In the genomic region with DNA sequence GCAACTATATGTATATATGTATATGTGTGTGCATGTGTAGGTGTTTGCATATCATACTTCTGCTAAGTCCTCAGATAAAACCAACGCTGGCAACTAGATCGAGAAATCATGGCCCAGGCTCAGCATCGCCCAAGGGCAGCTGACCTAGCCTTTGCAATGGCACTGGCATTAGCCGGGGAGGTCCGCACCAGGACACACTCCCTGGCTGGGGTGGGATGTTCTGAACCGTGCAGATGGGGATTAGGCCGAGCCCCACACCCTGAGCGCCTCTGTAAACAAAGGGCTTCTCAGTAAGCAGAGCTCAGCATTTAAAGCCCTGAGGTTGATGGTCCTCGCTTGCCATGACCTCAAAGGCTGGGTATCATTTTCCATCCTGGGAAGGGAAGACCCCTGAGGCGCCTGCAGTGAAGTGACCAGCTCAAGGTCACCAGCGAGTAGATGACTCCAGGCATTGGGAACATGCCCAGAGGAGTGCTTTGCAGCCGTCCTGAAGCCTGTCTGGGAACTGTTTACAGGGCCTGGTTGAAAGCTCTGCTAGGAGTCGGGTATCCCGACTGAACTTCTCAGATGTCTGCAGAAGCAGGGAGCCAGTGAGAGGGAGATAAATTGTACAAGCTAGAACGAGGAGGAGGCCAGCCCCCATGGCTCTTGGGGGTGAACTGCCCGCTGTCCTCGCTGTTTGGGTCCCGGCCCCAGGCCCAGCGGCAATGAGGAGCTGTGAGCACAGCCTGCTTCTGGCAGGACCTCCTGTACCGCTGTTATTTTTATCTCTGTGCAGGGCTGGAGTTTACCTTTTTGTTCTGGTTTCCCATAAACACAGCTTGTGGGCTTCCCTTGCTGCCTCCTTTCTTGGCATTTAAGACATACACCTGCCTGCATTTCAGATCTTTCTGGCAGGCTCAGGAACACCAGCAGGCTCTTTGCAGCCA, we compare ENCODE assay signal across 16 cellular contexts. TPM values are rescaled to one million over a fixed set of nuclear protein-coding genes. Genes with fewer than 3 reads are reported as not detected.
A peak's percentile ranks its signal among the peaks of the same experiment; 100 is the strongest.
DNase-seq lines count a peak whose midpoint lies in the region; TF ChIP-seq lines count a peak whose summit lies in the region.
"Had no signal": no experiment of that assay in that cellular context is flagged by ENCODE, and none has a peak within 500 bp of the region (broad histone marks: within the 10 kb centered on the region; RNA-seq: fewer than 3 reads in every experiment).

No MANE protein-coding gene starts in this region.

- peaks cover 30% of the 10 kb centered on the region for H3K27me3 Mint-ChIP-seq in nephron (ENCODE audit: low read depth)

- peak; percentile 61 for DNase-seq in NCI-H82 treated with DMSO at 0.1 percent for 48 hours (lab: John Stamatoyannopoulos, UW; ENCODE audit: unreplicated experiment)
- no peak for DNase-seq in esophagus squamous epithelium (lab: John Stamatoyannopoulos, UW)
- peak; percentile 18 for DNase-seq in transverse colon
- no peak for DNase-seq in Ammon's horn (ENCODE audit: low spot score)
- DNase-seq in stimulated activated CD4-positive, alpha-beta T cell treated with anti-CD3 and anti-CD28 coated beads, Interleukin-4, amount 100 ng/mL, for 24 hours, result no peak
- no peak for DNase-seq in stimulated activated CD8-positive, alpha-beta memory T cell treated with anti-CD3 and anti-CD28 coated beads, Interleukin-4, amount 100 ng/mL, for 48 hours
- DNase-seq: activated CD4-positive, alpha-beta T cell treated with anti-CD3 and anti-CD28 coated beads, Interleukin-2, amount 10 ng/mL, durations not matched to agents 24 days and 14 days; activated naive CD4-positive, alpha-beta T cell; BE2C; natural killer cell; Peyer's patch; retina had no signal

- TF ChIP-seq EP300 in transverse colon (IDR thresholded peaks at IDR 0.05; ENCODE audit: low read depth), result peak; percentile 23

- no peak overlapping the region for H3K4me3 ChIP-seq in esophagus squamous epithelium
- H3K4me3 ChIP-seq in transverse colon, result no peak overlapping the region
- H3K4me3 ChIP-seq: K562, Peyer's patch had no signal

- peaks cover 0 to 32% (median 0%) of the 10 kb centered on the region in 4 donors for H3K27me3 ChIP-seq in esophagus squamous epithelium
- no peaks in the 10 kb centered on the region for H3K27me3 ChIP-seq in transverse colon
- H3K27me3 ChIP-seq: BE2C, Peyer's patch had no signal

- peak overlapping the region in 3 of 4 donors; percentile 68 to 83 (median 81) for H3K27ac ChIP-seq in esophagus squamous epithelium
- peak overlapping the region; percentile 53 to 78 (median 67) for H3K27ac ChIP-seq in transverse colon
- H3K27ac ChIP-seq: HL-60 had no signal

- TF ChIP-seq CTCF in esophagus squamous epithelium (IDR thresholded peaks at IDR 0.05) (no peak), nephron (IDR thresholded peaks at IDR 0.05; ENCODE audit: unreplicated experiment in 3 of 3) (no peak), transverse colon (IDR thresholded peaks at IDR 0.05) (no peak)

- intact Hi-C loops in esophagus squamous epithelium (cut with DNase I), result no loop called here
- intact Hi-C loops in transverse colon (cut with DNase I; ENCODE audit: low total_unique reads), result no loop called here

- H3K27ac Mint-ChIP-seq in nephron, result peak overlapping the region in 2 of 3 experiments; percentile 15 to 44
- H3K27ac Mint-ChIP-seq: activated CD4-positive, alpha-beta T cell treated with anti-CD3 and anti-CD28 coated beads, Interleukin-2, amount 10 ng/mL, durations not matched to agents 24 days and 14 days; memory B cell; natural killer cell had no signal

- H3K36me3 Mint-ChIP-seq in nephron (ENCODE audit: low read depth), result no peaks in the 10 kb centered on the region
- H3K36me3 Mint-ChIP-seq: memory B cell, natural killer cell had no signal

- no peaks in the 10 kb centered on the region for H3K9me3 Mint-ChIP-seq in nephron
- H3K9me3 Mint-ChIP-seq: activated CD4-positive, alpha-beta T cell treated with anti-CD3 and anti-CD28 coated beads, Interleukin-2, amount 10 ng/mL, durations not matched to agents 24 days and 14 days; memory B cell; natural killer cell had no signal

- H3K4me3 Mint-ChIP-seq in nephron, result no peak overlapping the region
- H3K4me3 Mint-ChIP-seq: activated CD4-positive, alpha-beta T cell treated with anti-CD3 and anti-CD28 coated beads, Interleukin-2, amount 10 ng/mL, durations not matched to agents 24 days and 14 days; memory B cell; natural killer cell had no signal

- TF ChIP-seq POLR2A in esophagus squamous epithelium (IDR thresholded peaks at IDR 0.05) (no peak), transverse colon (IDR thresholded peaks at IDR 0.05) (no peak)

- WGBS in esophagus squamous epithelium, 2 donors, result 73 to 89% methylated on average over 9 to 11 of the region's 20 CpGs
- 73 to 80% methylated on average over 1 to 19 of the region's 20 CpGs for WGBS in transverse colon (ENCODE audit: low coverage in 1 of 2), 2 donors

- peaks cover 23% of the 10 kb centered on the region for H3K4me1 Mint-ChIP-seq in nephron
- H3K4me1 Mint-ChIP-seq: memory B cell, natural killer cell had no signal

- in situ Hi-C loops in transverse colon (cut with MboI; ENCODE audit: low pct_ligation_motif_present in 1 of 4, low pct_unique_long_range_greater_than_20kb in 1 of 4, low sequenced_read_pairs in 3 of 4), result loop anchor here in 1 of 4 donors (25.0 kb wide), 1 partner anchor 289 kb away; no protein-coding TSS in a partner anchor

- H3K36me3 ChIP-seq in esophagus squamous epithelium (no peaks in the 10 kb centered on the region), transverse colon (no peaks in the 10 kb centered on the region)
- H3K36me3 ChIP-seq: BE2C, Peyer's patch had no signal

- H3K9me3 ChIP-seq in esophagus squamous epithelium (no peaks in the 10 kb centered on the region), transverse colon (no peaks in the 10 kb centered on the region)
- H3K9me3 ChIP-seq: BE2C, Peyer's patch had no signal

- peaks cover 0 to 47% (median 12%) of the 10 kb centered on the region in 3 donors for H3K4me1 ChIP-seq in esophagus squamous epithelium
- H3K4me1 ChIP-seq in transverse colon, result peaks cover 7 to 34% (median 24%) of the 10 kb centered on the region in 4 donors
- H3K4me1 ChIP-seq: BE2C had no signal

RNA-seq across cellular contexts. Expression of gene GADD45G, which starts 18.4 kb away (rescaled TPM):
- total RNA-seq in esophagus squamous epithelium (10 to 100 TPM in 2 of 4 donors, 1 to 10 TPM in 2; 1.8 to 18.7 (median 8.5) TPM), transverse colon (10 to 100 TPM in 2 of 4 donors, 1 to 10 TPM in 2; 8.4 to 12.7 (median 10.3) TPM)

Comparison
In these comparisons a context has a peak if more than half of its experiments do, and no peak if none do; other contexts are left out.
1. DNase-seq: peak in NCI-H82 treated with DMSO at 0.1 percent for 48 hours (single experiment) and transverse colon (single experiment); none in esophagus squamous epithelium (single experiment), Ammon's horn (single experiment), stimulated activated CD4-positive, alpha-beta T cell treated with anti-CD3 and anti-CD28 coated beads, Interleukin-4, amount 100 ng/mL, for 24 hours (single experiment) and stimulated activated CD8-positive, alpha-beta memory T cell treated with anti-CD3 and anti-CD28 coated beads, Interleukin-4, amount 100 ng/mL, for 48 hours (single experiment).